17 cellular contexts compared by ENCODE assay signal in the genomic region with DNA sequence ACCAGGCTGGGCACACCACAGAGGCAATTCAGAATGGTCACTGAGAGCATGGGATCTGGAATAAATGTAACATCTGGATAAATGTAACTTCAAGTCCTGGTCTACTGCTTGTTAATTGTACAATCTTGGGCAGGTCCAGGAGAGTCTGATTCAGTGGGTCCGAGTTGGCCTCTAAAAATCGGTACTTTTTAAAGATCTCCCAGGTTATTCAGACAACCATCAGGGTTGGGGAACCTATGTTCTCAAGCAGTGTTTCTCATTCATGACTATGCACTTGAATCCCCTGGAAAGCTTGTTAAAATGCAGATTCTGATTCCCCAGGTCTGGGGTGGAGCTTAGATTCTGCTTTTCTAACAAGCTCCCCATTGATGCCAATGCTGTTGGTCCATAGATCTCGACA.
"Had no signal": no experiment of that assay in that cellular context is flagged by ENCODE, and none has a peak within 500 bp of the region (broad histone marks: within the 10 kb centered on the region; RNA-seq: fewer than 3 reads in every experiment).

No MANE protein-coding gene starts in this region.

- H3K36me3 ChIP-seq: neural progenitor cell, uterus had no signal

- H3K9me3 Mint-ChIP-seq: activated naive CD8-positive, alpha-beta T cell treated with anti-CD3 and anti-CD28 coated beads, Interleukin-2, amount 10 ng/mL, durations not matched to agents 7 days and 5 days; neural progenitor cell; T-helper 1 cell treated with Interleukin-12 subunit alpha and Interleukin-12 subunit beta and Interleukin-4 antibody, amounts not matched to agents 30 μg/mL and 1 μg/mL, for 36 hours; WTC11 had no signal

- ATAC-seq: WTC11 had no signal

- H3K36me3 Mint-ChIP-seq: WTC11 had no signal

- H3K4me2 ChIP-seq: hepatocyte, neural progenitor cell had no signal

- DNase-seq: activated CD4-positive, alpha-beta T cell treated with anti-CD3 and anti-CD28 coated beads for 48 hours; activated effector memory CD4-positive, alpha-beta T cell treated with Interleukin-2 at 50 U/mL for 16 hours; activated naive CD8-positive, alpha-beta T cell treated with anti-CD3 and anti-CD28 coated beads, Interleukin-2, amount 10 ng/mL, durations not matched to agents 7 days and 5 days; effector CD8-positive, alpha-beta T cell; erythroblast; kidney glomerular epithelial cell; thyroid gland; uterus had no signal

- H3K27me3 ChIP-seq: ascending aorta, hepatocyte, neural progenitor cell, right atrium auricular region, thyroid gland, uterus had no signal

- H3K27me3 Mint-ChIP-seq: activated naive CD8-positive, alpha-beta T cell treated with anti-CD3 and anti-CD28 coated beads, Interleukin-2, amount 10 ng/mL, durations not matched to agents 7 days and 5 days had no signal

- H3K27ac ChIP-seq: ascending aorta, coronary artery, hepatocyte, neural progenitor cell, parathyroid adenoma, right atrium auricular region, skin epidermis, thyroid gland, uterus had no signal

- H3K9ac ChIP-seq: neural progenitor cell, parathyroid adenoma had no signal

- H3K4me3 Mint-ChIP-seq: activated naive CD8-positive, alpha-beta T cell treated with anti-CD3 and anti-CD28 coated beads, Interleukin-2, amount 10 ng/mL, durations not matched to agents 7 days and 5 days; neural progenitor cell; T-helper 1 cell treated with Interleukin-12 subunit alpha and Interleukin-12 subunit beta and Interleukin-4 antibody, amounts not matched to agents 30 μg/mL and 1 μg/mL, for 36 hours; WTC11 had no signal

- H2AFZ ChIP-seq: hepatocyte, neural progenitor cell, parathyroid adenoma had no signal

- H3K4me3 ChIP-seq: ascending aorta, coronary artery, hepatocyte, neural progenitor cell, right atrium auricular region, skin epidermis, thyroid gland, uterus had no signal

- H3K4me1 ChIP-seq: ascending aorta, parathyroid adenoma, right atrium auricular region, thyroid gland, uterus had no signal

- H3K27ac Mint-ChIP-seq: activated naive CD8-positive, alpha-beta T cell treated with anti-CD3 and anti-CD28 coated beads, Interleukin-2, amount 10 ng/mL, durations not matched to agents 7 days and 5 days; neural progenitor cell; T-helper 1 cell treated with Interleukin-12 subunit alpha and Interleukin-12 subunit beta and Interleukin-4 antibody, amounts not matched to agents 30 μg/mL and 1 μg/mL, for 36 hours; WTC11 had no signal

- H3K9me3 ChIP-seq: ascending aorta, right atrium auricular region, thyroid gland, uterus had no signal
